In the genomic region with DNA sequence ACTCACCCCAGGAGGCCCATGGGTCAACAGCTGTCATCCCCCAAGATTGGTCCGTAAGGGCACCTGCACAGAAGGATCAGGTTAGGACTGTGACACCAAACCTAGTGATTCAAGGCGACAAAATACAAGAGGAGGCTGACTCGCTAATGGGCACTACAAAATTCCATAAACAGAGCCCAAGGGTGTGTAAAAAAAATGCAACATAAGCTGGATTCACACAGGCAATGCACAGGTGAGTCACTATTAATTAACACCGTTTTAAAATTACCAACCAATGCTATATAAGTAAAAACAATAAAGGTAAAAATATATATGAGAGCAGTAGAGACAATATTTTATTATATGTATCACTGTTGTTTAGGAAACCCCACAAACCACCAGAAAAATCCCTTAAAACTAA, we compare ENCODE assay signal across 15 cellular contexts. TPM values are rescaled to one million over a fixed set of nuclear protein-coding genes. Genes with fewer than 3 reads are reported as not detected.
DNase-seq lines count a peak whose midpoint lies in the region; ATAC-seq and TF ChIP-seq lines count a peak whose summit lies in the region.
"Had no signal": no experiment of that assay in that cellular context is flagged by ENCODE, and none has a peak within 500 bp of the region (broad histone marks: within the 10 kb centered on the region; RNA-seq: fewer than 3 reads in every experiment).

No MANE protein-coding gene starts in this region.

- peaks cover 30 to 72% (median 50%) of the 10 kb centered on the region in 5 donors for H3K9me3 ChIP-seq in subcutaneous abdominal adipose tissue (ENCODE audit: control insufficient read depth in 5 of 5, low read length in 5 of 5)
- no peaks in the 10 kb centered on the region for H3K9me3 ChIP-seq in prostate gland

- 93% methylated on average over 4 of the region's 4 CpGs for WGBS in prostate gland

- no peak overlapping the region for H3K9ac ChIP-seq in subcutaneous abdominal adipose tissue (ENCODE audit: low read length in 5 of 5)
- H3K9ac ChIP-seq: SK-N-SH had no signal

- peaks cover 73% of the 10 kb centered on the region for H3K36me3 Mint-ChIP-seq in activated naive CD4-positive, alpha-beta T cell treated with anti-CD3 and anti-CD28 coated beads, Interleukin-2, amount 50 U/mL, for 24 hours
- peaks cover 93% of the 10 kb centered on the region for H3K36me3 Mint-ChIP-seq in activated naive CD4-positive, alpha-beta T cell treated with anti-CD3 and anti-CD28 coated beads for 36 hours (ENCODE audit: low read depth)
- peaks cover 55% of the 10 kb centered on the region for H3K36me3 Mint-ChIP-seq in activated T-helper 1 cell treated with anti-CD3 and anti-CD28 coated beads, Interleukin-12 subunit alpha, Interleukin-12 subunit beta, Interleukin-2, Interleukin-4 antibody, amounts not matched to agents 30 ng/mL and 10 ng/mL and 1 ng/mL, durations not matched to agents 14 hours and 24 hours and 36 hours (ENCODE audit: low read depth)
- H3K36me3 Mint-ChIP-seq in memory B cell = peaks cover 69% of the 10 kb centered on the region

- H3K4me3 ChIP-seq in subcutaneous abdominal adipose tissue (ENCODE audit: low read depth in 1 of 5, low read length in 5 of 5) (peak overlapping the region; percentile 13 to 99 (median 96)), prostate gland (no peak overlapping the region)

- peaks cover 27 to 64% (median 51%) of the 10 kb centered on the region in 5 donors for H3K36me3 ChIP-seq in subcutaneous abdominal adipose tissue (ENCODE audit: control insufficient read depth in 5 of 5, insufficient read depth in 5 of 5, low read length in 5 of 5)
- H3K36me3 ChIP-seq in prostate gland = peaks cover 9 to 15% of the 10 kb centered on the region in 2 donors

- TF ChIP-seq POLR2A in prostate gland (IDR thresholded peaks at IDR 0.05) = no peak

- TF ChIP-seq CTCF in prostate gland (IDR thresholded peaks at IDR 0.05) = no peak

- intact Hi-C loops in activated naive CD4-positive, alpha-beta T cell treated with anti-CD3 and anti-CD28 coated beads for 36 hours (cut with micrococcal nuclease) = loop anchor here (5.0 kb wide), 2 partner anchors 523 to 808 kb away; partner anchors contain the start of genes ZNF264 and ZNF772
- intact Hi-C loops in activated T-helper 1 cell treated with anti-CD3 and anti-CD28 coated beads, Interleukin-12 subunit alpha, Interleukin-12 subunit beta, Interleukin-2, Interleukin-4 antibody, amounts not matched to agents 30 ng/mL and 10 ng/mL and 1 ng/mL, durations not matched to agents 14 hours and 24 hours and 36 hours (cut with micrococcal nuclease) = loop anchor here (10.0 kb wide), 2 partner anchors 184 to 304 kb away; partner anchors contain the start of genes ERVK3-1 and ZNF274
- intact Hi-C loops in prostate gland (cut with DNase I) = loop anchor here (5.0 kb wide), 1 partner anchor 157 kb away; no protein-coding TSS in a partner anchor

- H3K4me1 ChIP-seq in subcutaneous abdominal adipose tissue (ENCODE audit: control insufficient read depth in 5 of 5, insufficient read depth in 5 of 5, low read length in 5 of 5) (peaks cover 4 to 35% (median 28%) of the 10 kb centered on the region in 5 donors), prostate gland (replicated peaks) (no peaks in the 10 kb centered on the region)

- peak overlapping the region; percentile 90 for H3K4me3 Mint-ChIP-seq in activated naive CD4-positive, alpha-beta T cell treated with anti-CD3 and anti-CD28 coated beads, Interleukin-2, amount 50 U/mL, for 24 hours
- H3K4me3 Mint-ChIP-seq in activated naive CD4-positive, alpha-beta T cell treated with anti-CD3 and anti-CD28 coated beads for 36 hours = no peak overlapping the region
- peak overlapping the region; percentile 75 for H3K4me3 Mint-ChIP-seq in activated T-helper 1 cell treated with anti-CD3 and anti-CD28 coated beads, Interleukin-12 subunit alpha, Interleukin-12 subunit beta, Interleukin-2, Interleukin-4 antibody, amounts not matched to agents 30 ng/mL and 10 ng/mL and 1 ng/mL, durations not matched to agents 14 hours and 24 hours and 36 hours
- H3K4me3 Mint-ChIP-seq in memory B cell = peak overlapping the region; percentile 11

- no peaks in the 10 kb centered on the region for H3K27me3 ChIP-seq in subcutaneous abdominal adipose tissue (ENCODE audit: control insufficient read depth in 5 of 5, insufficient read depth in 4 of 5, low read length in 5 of 5)
- no peaks in the 10 kb centered on the region for H3K27me3 ChIP-seq in prostate gland (replicated peaks; ENCODE audit: insufficient read depth)
- H3K27me3 ChIP-seq: heart left ventricle, tibial nerve had no signal

- CTCF ChIA-PET in activated naive CD4-positive, alpha-beta T cell treated with anti-CD3 and anti-CD28 coated beads for 36 hours (lab: Charles Lee) = no interaction called here

- H3K9me3 Mint-ChIP-seq in activated naive CD4-positive, alpha-beta T cell treated with anti-CD3 and anti-CD28 coated beads, Interleukin-2, amount 50 U/mL, for 24 hours = peaks cover 16% of the 10 kb centered on the region
- peaks cover 50% of the 10 kb centered on the region for H3K9me3 Mint-ChIP-seq in activated naive CD4-positive, alpha-beta T cell treated with anti-CD3 and anti-CD28 coated beads for 36 hours
- H3K9me3 Mint-ChIP-seq in activated T-helper 1 cell treated with anti-CD3 and anti-CD28 coated beads, Interleukin-12 subunit alpha, Interleukin-12 subunit beta, Interleukin-2, Interleukin-4 antibody, amounts not matched to agents 30 ng/mL and 10 ng/mL and 1 ng/mL, durations not matched to agents 14 hours and 24 hours and 36 hours = peaks cover 68% of the 10 kb centered on the region
- H3K9me3 Mint-ChIP-seq in memory B cell = peaks cover 21% of the 10 kb centered on the region

- H3K4me1 Mint-ChIP-seq in activated naive CD4-positive, alpha-beta T cell treated with anti-CD3 and anti-CD28 coated beads, Interleukin-2, amount 50 U/mL, for 24 hours = peaks cover 29% of the 10 kb centered on the region
- H3K4me1 Mint-ChIP-seq in activated naive CD4-positive, alpha-beta T cell treated with anti-CD3 and anti-CD28 coated beads for 36 hours (ENCODE audit: low read depth) = peaks cover 29% of the 10 kb centered on the region
- peaks cover 20% of the 10 kb centered on the region for H3K4me1 Mint-ChIP-seq in activated T-helper 1 cell treated with anti-CD3 and anti-CD28 coated beads, Interleukin-12 subunit alpha, Interleukin-12 subunit beta, Interleukin-2, Interleukin-4 antibody, amounts not matched to agents 30 ng/mL and 10 ng/mL and 1 ng/mL, durations not matched to agents 14 hours and 24 hours and 36 hours (ENCODE audit: low read depth)
- peaks cover 20% of the 10 kb centered on the region for H3K4me1 Mint-ChIP-seq in memory B cell

- no peaks in the 10 kb centered on the region for H3K27me3 Mint-ChIP-seq in activated naive CD4-positive, alpha-beta T cell treated with anti-CD3 and anti-CD28 coated beads, Interleukin-2, amount 50 U/mL, for 24 hours
- no peaks in the 10 kb centered on the region for H3K27me3 Mint-ChIP-seq in activated naive CD4-positive, alpha-beta T cell treated with anti-CD3 and anti-CD28 coated beads for 36 hours (ENCODE audit: low read depth)
- H3K27me3 Mint-ChIP-seq in activated T-helper 1 cell treated with anti-CD3 and anti-CD28 coated beads, Interleukin-12 subunit alpha, Interleukin-12 subunit beta, Interleukin-2, Interleukin-4 antibody, amounts not matched to agents 30 ng/mL and 10 ng/mL and 1 ng/mL, durations not matched to agents 14 hours and 24 hours and 36 hours (ENCODE audit: insufficient read depth) = no peaks in the 10 kb centered on the region
- H3K27me3 Mint-ChIP-seq in memory B cell = no peaks in the 10 kb centered on the region
- H3K27me3 Mint-ChIP-seq: activated naive CD4-positive, alpha-beta T cell treated with anti-CD3 and anti-CD28 coated beads, Interleukin-2, amount 10 ng/mL, durations not matched to agents 7 days and 5 days had no signal

- ATAC-seq in memory B cell (ENCODE audit: low read depth) (no peak), GM18858 (IDR thresholded peaks at IDR 0.05; ENCODE audit: unreplicated experiment) (no peak)
- ATAC-seq: esophagus mucosa, heart left ventricle had no signal

- H3K27ac Mint-ChIP-seq in activated naive CD4-positive, alpha-beta T cell treated with anti-CD3 and anti-CD28 coated beads, Interleukin-2, amount 50 U/mL, for 24 hours = no peak overlapping the region
- no peak overlapping the region for H3K27ac Mint-ChIP-seq in activated naive CD4-positive, alpha-beta T cell treated with anti-CD3 and anti-CD28 coated beads for 36 hours
- H3K27ac Mint-ChIP-seq in activated T-helper 1 cell treated with anti-CD3 and anti-CD28 coated beads, Interleukin-12 subunit alpha, Interleukin-12 subunit beta, Interleukin-2, Interleukin-4 antibody, amounts not matched to agents 30 ng/mL and 10 ng/mL and 1 ng/mL, durations not matched to agents 14 hours and 24 hours and 36 hours = no peak overlapping the region
- H3K27ac Mint-ChIP-seq in memory B cell = no peak overlapping the region

- DNase-seq in activated naive CD4-positive, alpha-beta T cell treated with anti-CD3 and anti-CD28 coated beads for 36 hours = no peak
- DNase-seq in activated T-helper 1 cell treated with anti-CD3 and anti-CD28 coated beads, Interleukin-12 subunit alpha, Interleukin-12 subunit beta, Interleukin-2, Interleukin-4 antibody, amounts not matched to agents 30 ng/mL and 10 ng/mL and 1 ng/mL, durations not matched to agents 14 hours and 24 hours and 36 hours (ENCODE audit: low spot score) = no peak
- DNase-seq in memory B cell (ENCODE audit: low spot score in 2 of 2) (no peak), AG08395 (ENCODE audit: low spot score) (no peak), prostate gland (ENCODE audit: low spot score) (no peak)
- DNase-seq: activated naive CD4-positive, alpha-beta T cell treated with anti-CD3 and anti-CD28 coated beads, Interleukin-2, amount 10 ng/mL, durations not matched to agents 7 days and 5 days; heart left ventricle; NCI-H1092 treated with DMSO at 0.1 percent for 48 hours; NCI-H226; SK-N-SH had no signal

- H3K27ac ChIP-seq in subcutaneous abdominal adipose tissue (ENCODE audit: low read depth, low read length) (no peak overlapping the region), prostate gland (no peak overlapping the region)

RNA-seq across cellular contexts. Expression of gene ZNF606, which starts 1.9 kb away (rescaled TPM):
- 1 to 10 TPM; 4.5 to 4.7 TPM for total RNA-seq in activated naive CD4-positive, alpha-beta T cell treated with anti-CD3 and anti-CD28 coated beads for 36 hours
- total RNA-seq in activated T-helper 1 cell treated with anti-CD3 and anti-CD28 coated beads, Interleukin-12 subunit alpha, Interleukin-12 subunit beta, Interleukin-2, Interleukin-4 antibody, amounts not matched to agents 30 ng/mL and 10 ng/mL and 1 ng/mL, durations not matched to agents 14 hours and 24 hours and 36 hours = 6.3 and 6.4 TPM in 2 replicates
- 10 to 100 TPM; 44.7 to 51.3 TPM for total RNA-seq in prostate gland

RNA-seq across cellular contexts. Expression of gene C19orf18, which starts 26.3 kb away (rescaled TPM):
- under 1 TPM in 1 of 2 experiments, not detected in 1; 0.31 TPM for total RNA-seq in activated naive CD4-positive, alpha-beta T cell treated with anti-CD3 and anti-CD28 coated beads for 36 hours
- total RNA-seq in activated T-helper 1 cell treated with anti-CD3 and anti-CD28 coated beads, Interleukin-12 subunit alpha, Interleukin-12 subunit beta, Interleukin-2, Interleukin-4 antibody, amounts not matched to agents 30 ng/mL and 10 ng/mL and 1 ng/mL, durations not matched to agents 14 hours and 24 hours and 36 hours = not detected in 2 replicates
- under 1 TPM in 1 of 2 donors, not detected in 1; 0.87 TPM for total RNA-seq in prostate gland

RNA-seq across cellular contexts. Expression of gene ZSCAN1, which starts 33.1 kb away (rescaled TPM):
- not detected for total RNA-seq in activated naive CD4-positive, alpha-beta T cell treated with anti-CD3 and anti-CD28 coated beads for 36 hours
- not detected in 2 replicates for total RNA-seq in activated T-helper 1 cell treated with anti-CD3 and anti-CD28 coated beads, Interleukin-12 subunit alpha, Interleukin-12 subunit beta, Interleukin-2, Interleukin-4 antibody, amounts not matched to agents 30 ng/mL and 10 ng/mL and 1 ng/mL, durations not matched to agents 14 hours and 24 hours and 36 hours
- 1 to 10 TPM; 2.2 to 5.2 TPM for total RNA-seq in prostate gland
- total RNA-seq: esophagus mucosa, heart left ventricle had no signal

RNA-seq across cellular contexts. Expression of gene ZNF256, which starts 53.2 kb away (rescaled TPM):
- total RNA-seq in activated naive CD4-positive, alpha-beta T cell treated with anti-CD3 and anti-CD28 coated beads for 36 hours = 1 to 10 TPM; 4.4 to 4.7 TPM
- 2.5 and 3.4 TPM in 2 replicates for total RNA-seq in activated T-helper 1 cell treated with anti-CD3 and anti-CD28 coated beads, Interleukin-12 subunit alpha, Interleukin-12 subunit beta, Interleukin-2, Interleukin-4 antibody, amounts not matched to agents 30 ng/mL and 10 ng/mL and 1 ng/mL, durations not matched to agents 14 hours and 24 hours and 36 hours
- 1 to 10 TPM; 7.2 to 8.1 TPM for total RNA-seq in prostate gland

RNA-seq across cellular contexts. Expression of gene ZNF135, which starts 58.4 kb away (rescaled TPM):
- total RNA-seq in activated naive CD4-positive, alpha-beta T cell treated with anti-CD3 and anti-CD28 coated beads for 36 hours = under 1 TPM; 0.54 to 0.62 TPM
- 0.05 and 0.16 TPM in 2 replicates for total RNA-seq in activated T-helper 1 cell treated with anti-CD3 and anti-CD28 coated beads, Interleukin-12 subunit alpha, Interleukin-12 subunit beta, Interleukin-2, Interleukin-4 antibody, amounts not matched to agents 30 ng/mL and 10 ng/mL and 1 ng/mL, durations not matched to agents 14 hours and 24 hours and 36 hours
- 10 to 100 TPM; 13.4 to 19.3 TPM for total RNA-seq in prostate gland

Comparison
In these comparisons a context has a peak if more than half of its experiments do, and no peak if none do; other contexts are left out.
1. H3K4me3 ChIP-seq: peak in subcutaneous abdominal adipose tissue (5 of 5); none in prostate gland (0 of 2).